Comparison of ENCODE assay signal across 8 cellular contexts in the genomic region with DNA sequence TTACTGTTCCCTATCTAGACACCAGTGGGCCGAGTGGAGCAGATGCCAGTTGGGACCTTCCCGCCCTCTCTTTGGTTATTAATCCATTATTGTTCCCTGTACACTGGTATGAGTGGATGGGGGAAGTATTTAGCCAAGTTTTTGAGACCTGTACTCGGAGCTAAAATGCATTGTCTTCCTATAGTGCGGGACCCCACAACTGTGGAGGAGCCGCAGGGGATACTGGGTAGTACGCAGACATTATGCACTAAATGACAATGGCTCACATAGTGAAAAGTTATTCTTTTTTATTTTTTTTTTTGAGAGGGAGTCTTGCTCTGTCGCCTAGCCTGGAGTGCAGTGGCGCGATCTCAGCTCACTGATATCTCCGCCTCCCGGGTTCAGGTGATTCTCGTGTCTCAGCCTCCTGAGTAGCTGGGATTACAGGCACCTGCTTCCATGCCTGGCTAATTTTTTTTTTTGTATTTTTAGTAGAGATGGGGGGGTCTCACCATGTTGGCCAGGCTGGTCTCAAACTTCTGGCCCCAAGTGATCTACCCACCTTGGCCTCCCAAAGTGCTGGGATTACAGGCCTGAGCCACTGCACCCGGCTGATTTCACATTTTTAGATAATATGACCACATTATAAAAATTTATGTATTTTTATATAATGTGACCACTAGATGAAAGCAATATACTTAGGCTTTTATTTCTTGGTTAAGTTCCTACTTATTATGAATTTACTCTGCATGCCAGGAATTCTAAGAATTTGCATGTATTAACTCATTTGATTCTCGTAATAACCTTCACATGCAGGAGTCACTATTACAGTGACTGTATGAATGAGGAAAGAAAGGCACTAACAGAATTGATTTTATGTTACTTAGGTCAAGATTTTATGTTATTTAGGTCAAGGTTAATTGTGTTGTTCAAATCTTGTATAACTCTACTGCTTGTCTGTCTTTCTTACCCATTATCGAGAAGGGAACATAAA. TPM values are rescaled to one million over a fixed set of nuclear protein-coding genes. Genes with fewer than 3 reads are reported as not detected.
DNase-seq lines count a peak whose midpoint lies in the region; ATAC-seq and TF ChIP-seq lines count a peak whose summit lies in the region.

No MANE protein-coding gene starts in this region.

- H3K4me3 Mint-ChIP-seq in activated T-cell treated with anti-CD3 and anti-CD28 coated beads, Interleukin-2, amount 50 U/mL, for 72 hours: peak overlapping the region; percentile 93 to 98

- H3K27ac ChIP-seq in Karpas-422 (ENCODE audit: low read length): peak overlapping the region; percentile 65
- H3K27ac ChIP-seq in testis: no peak overlapping the region
- no peak overlapping the region for H3K27ac ChIP-seq in aorta (ENCODE audit: low read depth in 1 of 2, low read length in 2 of 2)

- WGBS in testis, 2 donors: 62 to 72% methylated on average over 15 of the region's 15 CpGs
- WGBS in aorta, 2 donors: 87 to 89% methylated on average over 15 of the region's 15 CpGs

- H3K9me3 ChIP-seq in Karpas-422 (ENCODE audit: low read length) (no peaks in the 10 kb centered on the region), testis (no peaks in the 10 kb centered on the region), aorta (ENCODE audit: control insufficient read depth, low read length) (no peaks in the 10 kb centered on the region)

- H3K9ac ChIP-seq in Karpas-422 (ENCODE audit: low read length): peak overlapping the region; percentile 74

- H3K36me3 Mint-ChIP-seq in activated T-cell treated with anti-CD3 and anti-CD28 coated beads, Interleukin-2, amount 50 U/mL, for 72 hours (ENCODE audit: insufficient read depth in 2 of 2): peaks cover 9 to 20% of the 10 kb centered on the region in 2 donors

- peak overlapping the region; percentile 80 for H3K4me2 ChIP-seq in Karpas-422 (ENCODE audit: low read depth, low read length, poor library complexity, severe bottlenecking)

- no peaks in the 10 kb centered on the region for H4K20me1 ChIP-seq in Karpas-422 (ENCODE audit: insufficient read depth, low read depth, low read length)

- H3K27me3 ChIP-seq in Karpas-422 (ENCODE audit: low read length): no peaks in the 10 kb centered on the region
- no peaks in the 10 kb centered on the region for H3K27me3 ChIP-seq in testis
- H3K27me3 ChIP-seq in aorta (ENCODE audit: control insufficient read depth in 1 of 2, insufficient read depth in 2 of 2, low read length in 1 of 2): no peaks in the 10 kb centered on the region

- peaks cover 44% of the 10 kb centered on the region for H3K4me1 ChIP-seq in Karpas-422 (ENCODE audit: low read length)
- H3K4me1 ChIP-seq in testis: peaks cover 10% of the 10 kb centered on the region
- no peaks in the 10 kb centered on the region for H3K4me1 ChIP-seq in aorta (ENCODE audit: control insufficient read depth in 1 of 2, insufficient read depth in 2 of 2, low read length in 2 of 2)

- H3K36me3 ChIP-seq in Karpas-422 (ENCODE audit: insufficient read depth, low read length) (0 out of 2 replicates have a peak, but pooled peaks cover under 1% of the 10 kb centered on the region), testis (ENCODE audit: low read depth, missing control alignments) (no peaks in the 10 kb centered on the region), aorta (ENCODE audit: control insufficient read depth in 1 of 2, insufficient read depth in 2 of 2, low read length in 1 of 2) (no peaks in the 10 kb centered on the region)

- peaks cover 0 to 2% of the 10 kb centered on the region in 2 donors for H3K9me3 Mint-ChIP-seq in activated T-cell treated with anti-CD3 and anti-CD28 coated beads, Interleukin-2, amount 50 U/mL, for 72 hours

- H3K79me2 ChIP-seq in Karpas-422 (ENCODE audit: low read length): peaks cover 26% of the 10 kb centered on the region

- peak overlapping the region; percentile 59; the same call in 1 of the 2 replicates for H2AFZ ChIP-seq in Karpas-422 (ENCODE audit: low read length)

- peak in 1 of 2 donors; percentile 15 for DNase-seq in activated T-cell treated with anti-CD3 and anti-CD28 coated beads, Interleukin-2, amount 50 U/mL, for 72 hours
- no peak for DNase-seq in activated T-cell treated with anti-CD3 and anti-CD28 coated beads, Interleukin-2, amount 50 U/mL, for 48 hours
- DNase-seq in Karpas-422 (no peak), epithelial cell of esophagus (ENCODE audit: low read depth) (no peak), testis (no peak), mucosa of gallbladder (ENCODE audit: low spot score) (no peak), NCI-H2029 treated with DMSO at 0.1 percent for 48 hours (lab: John Stamatoyannopoulos, UW) (no peak), aorta (no peak)

- peak; percentile 1 to 5 for ATAC-seq in activated T-cell treated with anti-CD3 and anti-CD28 coated beads, Interleukin-2, amount 50 U/mL, for 72 hours (replicated peaks in 1 of 2)
- no peak for ATAC-seq in aorta (ENCODE audit: low FRiP score)

- peak overlapping the region; percentile 97 for H3K27ac Mint-ChIP-seq in activated T-cell treated with anti-CD3 and anti-CD28 coated beads, Interleukin-2, amount 50 U/mL, for 72 hours

- intact Hi-C loops in testis (cut with DNase I; ENCODE audit: low total_unique reads): no loop called here
- intact Hi-C loops in aorta (cut with DNase I): loop anchor here (5.0 to 10.0 kb wide), 4 partner anchors 128 to 470 kb away; partner anchors contain the start of genes STRADB (in 1 of the 2) and TRAK2 (in 1 of the 2)

- H3K27me3 Mint-ChIP-seq in activated T-cell treated with anti-CD3 and anti-CD28 coated beads, Interleukin-2, amount 50 U/mL, for 72 hours (ENCODE audit: low read depth): no peaks in the 10 kb centered on the region

- H3K9me2 ChIP-seq in Karpas-422 (replicated peaks; ENCODE audit: insufficient read depth, low read length): no peaks in the 10 kb centered on the region

- TF ChIP-seq CTCF in epithelial cell of esophagus (IDR thresholded peaks at IDR 0.05; ENCODE audit: insufficient read depth, low read depth, low read length, missing control alignments): no peak
- TF ChIP-seq CTCF in testis (IDR thresholded peaks at IDR 0.05): no peak

- TF ChIP-seq POLR2A in testis (IDR thresholded peaks at IDR 0.05): no peak

- H3K4me1 Mint-ChIP-seq in activated T-cell treated with anti-CD3 and anti-CD28 coated beads, Interleukin-2, amount 50 U/mL, for 72 hours (ENCODE audit: low read depth): peaks cover 63% of the 10 kb centered on the region

- H3K4me3 ChIP-seq in Karpas-422 (ENCODE audit: low read length) (peak overlapping the region; percentile 70), epithelial cell of esophagus (ENCODE audit: low read length) (peak overlapping the region; percentile 42), testis (peak overlapping the region; percentile 9 to 30), aorta (ENCODE audit: low read length in 2 of 2) (no peak overlapping the region)

RNA-seq across cellular contexts. Expression of gene CASP8, which starts 25.9 kb away (rescaled TPM):
- 10 to 100 TPM; 45.0 to 78.7 TPM for total RNA-seq in activated T-cell treated with anti-CD3 and anti-CD28 coated beads, Interleukin-2, amount 50 U/mL, for 72 hours
- total RNA-seq in Karpas-422 (2014; rRNA removed; shearing (Covaris generic); ENCODE audit: low replicate concordance): 28.5 and 114 TPM in 2 replicates
- total RNA-seq in testis (10 to 100 TPM in 1 of 2 donors, 1 to 10 TPM in 1; 7.4 to 12.5 TPM), mucosa of gallbladder (26.3 TPM), aorta (10 to 100 TPM; 19.2 to 20.3 TPM)
- polyA plus RNA-seq in testis (ENCODE audit: insufficient read depth, low read depth, low replicate concordance) (9.1 TPM), aorta (1 to 10 TPM; 5.6 to 9.7 TPM)

RNA-seq across cellular contexts. Expression of gene CASP10, which starts 51.5 kb away (rescaled TPM):
- 10 to 100 TPM; 15.7 to 17.4 TPM for total RNA-seq in activated T-cell treated with anti-CD3 and anti-CD28 coated beads, Interleukin-2, amount 50 U/mL, for 72 hours
- 0.48 and 5.2 TPM in 2 replicates for total RNA-seq in Karpas-422 (2014; rRNA removed; shearing (Covaris generic); ENCODE audit: low replicate concordance)
- total RNA-seq in testis (10 to 100 TPM in 1 of 2 donors, 1 to 10 TPM in 1; 5.2 to 10.4 TPM), mucosa of gallbladder (18.9 TPM), aorta (10 to 100 TPM in 1 of 2 donors, 1 to 10 TPM in 1; 8.1 to 26.1 TPM)
- polyA plus RNA-seq in testis (ENCODE audit: insufficient read depth, low read depth, low replicate concordance) (2.4 TPM), aorta (1 to 10 TPM; 1.1 to 3.4 TPM)

Comparison
In these comparisons a context has a peak if more than half of its experiments do, and no peak if none do; other contexts are left out.
1. H3K4me3 ChIP-seq: peak in Karpas-422 (single experiment), epithelial cell of esophagus (single experiment) and testis (2 of 2); none in aorta (0 of 2).